In genomic region chr1:221776495-221777413, GRCh38 we compare ENCODE assay signal across 1 cellular context.
TF ChIP-seq lines count a peak whose summit lies in the region.

No MANE protein-coding gene starts in this region.

TF ChIP-seq in GM12878, 131 proteins besides CTCF, POLR2A, EP300 and RAD21 (continued from another document and continues in another):
- TF ChIP-seq SKIL (IDR thresholded peaks at IDR 0.05; ENCODE audit: low read depth, poor library complexity, severe bottlenecking) = peak; percentile 70
- no peak for TF ChIP-seq KAT2A (conservative IDR thresholded peaks at IDR 0.05; ENCODE audit: control insufficient read depth, low read depth, low read length)
- no peak for TF ChIP-seq SUPT20H (IDR thresholded peaks at IDR 0.05; ENCODE audit: borderline replicate concordance, control insufficient read depth, low read depth, low read length)
- TF ChIP-seq ZNF622 (IDR thresholded peaks at IDR 0.05) = no peak
- peak; percentile 98 for TF ChIP-seq RUNX3 (IDR thresholded peaks at IDR 0.05; ENCODE audit: low read length)
- no peak; the same call in 1 of the 2 replicates for TF ChIP-seq IRF5 (IDR thresholded peaks at IDR 0.05; ENCODE audit: borderline replicate concordance)
- peak; percentile 96 to 97 for TF ChIP-seq BHLHE40 (IDR thresholded peaks at IDR 0.05; ENCODE audit: borderline replicate concordance in 1 of 2, low read depth in 2 of 2, low read length in 1 of 2)
- peak; percentile 42; the same call in 1 of the 2 replicates for TF ChIP-seq YY1 (IDR thresholded peaks at IDR 0.05; ENCODE audit: low read depth, low read length)
- peak; percentile 92 for TF ChIP-seq TCF12 (IDR thresholded peaks at IDR 0.05; ENCODE audit: low read depth, low read length)
- TF ChIP-seq RELB (IDR thresholded peaks at IDR 0.05; ENCODE audit: low read depth) = no peak; the same call in none of the 2 replicates
- no peak for TF ChIP-seq YBX1 (IDR thresholded peaks at IDR 0.05)
- no peak for TF ChIP-seq FOS (IDR thresholded peaks at IDR 0.05; ENCODE audit: borderline replicate concordance, extremely low read depth, insufficient read length)
- TF ChIP-seq EED (IDR thresholded peaks at IDR 0.05; ENCODE audit: low read depth) = peak; percentile 94
- no peak for TF ChIP-seq TCF7 (IDR thresholded peaks at IDR 0.05; ENCODE audit: borderline replicate concordance)
- TF ChIP-seq IKZF2 (IDR thresholded peaks at IDR 0.05) = peak; percentile 87 to 93
- TF ChIP-seq SREBF2 (IDR thresholded peaks at IDR 0.05; ENCODE audit: low read length) = no peak
- TF ChIP-seq ZBTB4 (CRISPR knock-in tag; IDR thresholded peaks at IDR 0.05) = no peak
- TF ChIP-seq REST (IDR thresholded peaks at IDR 0.05; ENCODE audit: low read depth, low read length) = 0 out of 2 replicates have a peak, but pooled peaks have one; percentile 8
- TF ChIP-seq NR2C2 (IDR thresholded peaks at IDR 0.05; ENCODE audit: borderline replicate concordance, control insufficient read depth, insufficient read length, low read depth) = no peak
- no peak for TF ChIP-seq HCFC1 (IDR thresholded peaks at IDR 0.05; ENCODE audit: low read length)
- TF ChIP-seq RB1 (IDR thresholded peaks at IDR 0.05; ENCODE audit: borderline replicate concordance) = 0 out of 2 replicates have a peak, but pooled peaks have one; percentile 60
- TF ChIP-seq ELK1 (IDR thresholded peaks at IDR 0.05; ENCODE audit: low read depth, low read length) = no peak
- TF ChIP-seq E4F1 (IDR thresholded peaks at IDR 0.05; ENCODE audit: borderline replicate concordance, partially characterized antibody) = no peak
- TF ChIP-seq MTA2 (IDR thresholded peaks at IDR 0.05; ENCODE audit: low read depth) = peak; percentile 86
- peak; percentile 79; the same call in 1 of the 2 replicates for TF ChIP-seq CHD2 (IDR thresholded peaks at IDR 0.05; ENCODE audit: borderline replicate concordance, low read depth, low read length)
- TF ChIP-seq TCF3 (IDR thresholded peaks at IDR 0.05; ENCODE audit: borderline replicate concordance, insufficient read depth, low read depth, low read length) = peak; percentile 94
- TF ChIP-seq USF1 (IDR thresholded peaks at IDR 0.05; ENCODE audit: borderline replicate concordance, extremely low read length, insufficient read depth, low read depth, low read length) = no peak
- TF ChIP-seq SMARCA5 (IDR thresholded peaks at IDR 0.05) = peak; percentile 66
- no peak for TF ChIP-seq POLR2AphosphoS2 (IDR thresholded peaks at IDR 0.05; ENCODE audit: low read depth, low read length)
- TF ChIP-seq RBBP5 (conservative IDR thresholded peaks at IDR 0.05) = no peak
- peak; percentile 84; the same call in 1 of the 2 replicates for TF ChIP-seq MEF2A (IDR thresholded peaks at IDR 0.05; ENCODE audit: insufficient read depth, low read depth, low read length)
- peak; percentile 32; the same call in 1 of the 2 replicates for TF ChIP-seq JUNB (IDR thresholded peaks at IDR 0.05)
- TF ChIP-seq CREB1 (IDR thresholded peaks at IDR 0.05; ENCODE audit: low read depth) = peak; percentile 74
- TF ChIP-seq ZNF24 (IDR thresholded peaks at IDR 0.05) = 0 out of 2 replicates have a peak, but pooled peaks have one; percentile 4
- TF ChIP-seq GATAD2B (conservative IDR thresholded peaks at IDR 0.05; ENCODE audit: low read depth) = peak; percentile 34
- no peak for TF ChIP-seq SREBF1 (IDR thresholded peaks at IDR 0.05; ENCODE audit: low read length)
- TF ChIP-seq CEBPB (IDR thresholded peaks at IDR 0.05; ENCODE audit: borderline replicate concordance in 1 of 2, low read depth in 2 of 2, low read length in 2 of 2) = peak in 1 of 2 experiments; percentile 44; a peak in 1 of 4 replicates
- TF ChIP-seq DPF2 (IDR thresholded peaks at IDR 0.05) = peak; percentile 12
- TF ChIP-seq POU2F2 (IDR thresholded peaks at IDR 0.05; ENCODE audit: borderline replicate concordance, low read depth, low read length) = peak; percentile 94
- TF ChIP-seq ZNF217 (IDR thresholded peaks at IDR 0.05) = 0 out of 2 replicates have a peak, but pooled peaks have one; percentile 11
- peak; percentile 55 for TF ChIP-seq PKNOX1 (IDR thresholded peaks at IDR 0.05)
- TF ChIP-seq SIX5 (IDR thresholded peaks at IDR 0.05; ENCODE audit: low read depth, low read length, severe bottlenecking) = no peak
- no peak for TF ChIP-seq LARP7 (IDR thresholded peaks at IDR 0.05)
- TF ChIP-seq RAD51 (IDR thresholded peaks at IDR 0.05) = peak; percentile 24; the same call in 1 of the 2 replicates
- no peak for TF ChIP-seq ZNF274 (IDR thresholded peaks at IDR 0.05; ENCODE audit: insufficient read depth, insufficient read length)
- TF ChIP-seq FOXM1 (IDR thresholded peaks at IDR 0.05; ENCODE audit: low read depth, low read length) = peak; percentile 85
- no peak; the same call in 1 of the 2 replicates for TF ChIP-seq RCOR1 (conservative IDR thresholded peaks at IDR 0.05; ENCODE audit: low read depth, low read length)
- no peak for TF ChIP-seq NRF1 (conservative IDR thresholded peaks at IDR 0.05; ENCODE audit: low read depth, low read length)
- no peak; the same call in 1 of the 2 replicates for TF ChIP-seq ZNF207 (IDR thresholded peaks at IDR 0.05; ENCODE audit: borderline replicate concordance)
